Comparison of ENCODE assay signal across 8 cellular contexts in genomic region chr1:47725732-47726495, GRCh38.
DNase-seq lines count a peak whose midpoint lies in the region; ATAC-seq, FAIRE-seq and TF ChIP-seq lines count a peak whose summit lies in the region.

No MANE protein-coding gene starts in this region.

- peak; percentile 88 for ATAC-seq in HG03432 (IDR thresholded peaks at IDR 0.05; ENCODE audit: unreplicated experiment)

- H3K36me3 ChIP-seq in H1 (ENCODE audit: control insufficient read depth in 2 of 4, insufficient read depth in 4 of 4, low read length in 3 of 4), result no peaks in the 10 kb centered on the region

- H4K5ac ChIP-seq in H1 (ENCODE audit: insufficient read length, low read depth, low read length), result no peak overlapping the region

- no peak overlapping the region for H2BK15ac ChIP-seq in H1 (ENCODE audit: low read length)

- no peak overlapping the region for H2BK5ac ChIP-seq in H1 (ENCODE audit: low read depth, low read length)

- no peak for TF ChIP-seq EP300 in H1 (IDR thresholded peaks at IDR 0.05; ENCODE audit: borderline replicate concordance in 1 of 2, low read depth in 2 of 2, low read length in 2 of 2)

- no peaks in the 10 kb centered on the region for H4K20me1 ChIP-seq in H1 (replicated peaks in 1 of 2; ENCODE audit: control insufficient read depth in 1 of 2, insufficient read depth in 2 of 2, low read length in 2 of 2)

- H3K18ac ChIP-seq in H1 (ENCODE audit: extremely low read depth, low read length), result peak overlapping the region; percentile 19; the same call in 1 of the 2 replicates

- H3K9ac ChIP-seq in H1 (replicated peaks in 1 of 4; ENCODE audit: extremely low read depth in 1 of 4, low read depth in 3 of 4, low read length in 3 of 4), result no peak overlapping the region

- H3K4ac ChIP-seq in H1 (replicated peaks; ENCODE audit: insufficient read length, low read depth, low read length), result no peak overlapping the region

- H3K4me3 ChIP-seq in H1 (ENCODE audit: extremely low read depth in 1 of 4, insufficient read depth in 2 of 4, low read depth in 3 of 4, low read length in 4 of 4), result peak overlapping the region in 1 of 4 experiments; percentile 55; a peak in 3 of 8 replicates

- no peak overlapping the region for H2AFZ ChIP-seq in H1 (ENCODE audit: low read length)

- H3K36me3 Mint-ChIP-seq in activated CD4-positive, alpha-beta memory T cell treated with anti-CD3 and anti-CD28 coated beads for 36 hours, result no peaks in the 10 kb centered on the region
- H3K36me3 Mint-ChIP-seq in mesothelial cell of epicardium, result no peaks in the 10 kb centered on the region

- H3K23me2 ChIP-seq in H1 (ENCODE audit: low read depth, low read length), result no peaks in the 10 kb centered on the region

- H3K4me1 ChIP-seq in H1 (replicated peaks in 1 of 4; ENCODE audit: control insufficient read depth in 3 of 4, insufficient read depth in 4 of 4, low read length in 3 of 4), result peaks cover 0 to 14% (median 9%) of the 10 kb centered on the region in 4 experiments; a peak in 6 of 7 replicates

- H3K27ac Mint-ChIP-seq in activated CD4-positive, alpha-beta memory T cell treated with anti-CD3 and anti-CD28 coated beads for 36 hours, result no peak overlapping the region
- no peak overlapping the region for H3K27ac Mint-ChIP-seq in mesothelial cell of epicardium

- FAIRE-seq in H1 (lab: Jason Lieb, UNC), result peak; percentile 98

- CTCF ChIA-PET in activated CD4-positive, alpha-beta memory T cell treated with anti-CD3 and anti-CD28 coated beads for 36 hours (lab: Charles Lee), result interaction anchor here (0.5 to 4.6 kb wide), 42 partner anchors 9 to 1213 kb away, joined by 3 to 89 read pairs (median 4); partner anchors contain the start of genes CMPK1 and FOXD2
- CTCF ChIA-PET in H1 (lab: Charles Lee; ENCODE audit: partially characterized antibody), result interaction anchor here (0.6 to 11.5 kb wide), 82 partner anchors 9 to 533 kb away, joined by 3 to 129 read pairs (median 4); partner anchors contain the start of genes FOXD2 and TRABD2B

- H3K4me1 Mint-ChIP-seq in activated CD4-positive, alpha-beta memory T cell treated with anti-CD3 and anti-CD28 coated beads for 36 hours (ENCODE audit: low read depth), result peaks cover 14% of the 10 kb centered on the region
- peaks cover 11% of the 10 kb centered on the region for H3K4me1 Mint-ChIP-seq in mesothelial cell of epicardium

- no peaks in the 10 kb centered on the region for H3K79me2 ChIP-seq in H1 (ENCODE audit: control insufficient read depth in 1 of 2, insufficient read depth in 2 of 2, low read length in 2 of 2)

- peak; percentile 71 for DNase-seq in GM19240 (ENCODE audit: insufficient read length, low spot score)
- DNase-seq in NCI-H524 (lab: John Stamatoyannopoulos, UW), result peak; percentile 63 to 82
- DNase-seq in activated CD4-positive, alpha-beta memory T cell treated with anti-CD3 and anti-CD28 coated beads for 36 hours, result peak; percentile 79
- DNase-seq in H1 (ENCODE audit: low read depth in 1 of 2, low spot score in 2 of 2), result peak in 1 of 2 experiments; percentile 84
- peak in 1 of 2 experiments; percentile 79 for DNase-seq in mesothelial cell of epicardium (ENCODE audit: low spot score in 2 of 2, unreplicated experiment in 2 of 2)
- peak; percentile 42 to 58 for DNase-seq in stimulated activated CD8-positive, alpha-beta memory T cell treated with anti-CD3 and anti-CD28 coated beads, Interleukin-2, amount 100 ng/mL, for 48 hours (ENCODE audit: low read depth in 2 of 2)

- H4K8ac ChIP-seq in H1 (ENCODE audit: extremely low read depth, insufficient read depth, low read length), result no peak overlapping the region

- no peak overlapping the region for H3K23ac ChIP-seq in H1 (ENCODE audit: insufficient read length)

- no peaks in the 10 kb centered on the region for H3K79me1 ChIP-seq in H1 (ENCODE audit: low read depth, low read length)

- POLR2A ChIA-PET in activated CD4-positive, alpha-beta memory T cell treated with anti-CD3 and anti-CD28 coated beads for 36 hours (lab: Charles Lee), result interaction anchor here (1.6 kb wide), 1 partner anchor 290 kb away, joined by 5 read pairs; no protein-coding TSS in a partner anchor
- POLR2A ChIA-PET in H1 (lab: Charles Lee; ENCODE audit: partially characterized antibody), result interaction anchor here (1.1 kb wide), 2 partner anchors 276 to 291 kb away, joined by 3 to 4 read pairs; no protein-coding TSS in a partner anchor

- H3K4me3 Mint-ChIP-seq in activated CD4-positive, alpha-beta memory T cell treated with anti-CD3 and anti-CD28 coated beads for 36 hours, result peak overlapping the region; percentile 27
- H3K4me3 Mint-ChIP-seq in mesothelial cell of epicardium, result peak overlapping the region; percentile 42

- peak; percentile 88 for TF ChIP-seq RAD21 in H1 (IDR thresholded peaks at IDR 0.05 in 1 of 2, conservative IDR thresholded peaks at IDR 0.05 in 1 of 2; ENCODE audit: low read depth in 2 of 2, low read length in 2 of 2)

- H2BK120ac ChIP-seq in H1 (replicated peaks; ENCODE audit: low read depth, low read length), result no peak overlapping the region

- 35% methylated on average over 25 of the region's 25 CpGs; no CpG with 5 or more reads in 1 of the 2 experiments for WGBS in H1 (ENCODE audit: extremely low coverage in 1 of 2, insufficient coverage in 1 of 2, insufficient read length in 1 of 2, insufficient replicate concordance in 2 of 2, low coverage in 1 of 2, low lambda C conversion rate in 2 of 2, missing lambda C conversion rate in 1 of 2), 2 experiments

- H3K27me3 ChIP-seq in H1 (replicated peaks in 1 of 4; ENCODE audit: control insufficient read depth in 3 of 4, extremely low read depth in 1 of 4, insufficient read depth in 3 of 4, low read length in 3 of 4), result peaks cover 14 to 37% (median 31%) of the 10 kb centered on the region in 4 experiments

- TF ChIP-seq CTCF in C4-2B (conservative IDR thresholded peaks at IDR 0.05), result peak; percentile 95
- peak; percentile 89 to 98 (median 97) for TF ChIP-seq CTCF in H1 (IDR thresholded peaks at IDR 0.05; ENCODE audit: control extremely low read depth in 1 of 3, insufficient read depth in 1 of 3, low read depth in 1 of 3, low read length in 3 of 3)
- peak; percentile 78 for TF ChIP-seq CTCF in mesothelial cell of epicardium (IDR thresholded peaks at IDR 0.05; ENCODE audit: unreplicated experiment)

- no peak overlapping the region for H2AK5ac ChIP-seq in H1 (ENCODE audit: low read depth, low read length)

- H3K9me3 ChIP-seq in H1 (ENCODE audit: insufficient read depth in 2 of 2, low read depth in 1 of 2, low read length in 1 of 2), result no peaks in the 10 kb centered on the region

- no peak overlapping the region for H2BK20ac ChIP-seq in H1 (ENCODE audit: low read length)

- no peak overlapping the region for H2BK12ac ChIP-seq in H1 (ENCODE audit: low read depth, low read length)

- peaks cover 39% of the 10 kb centered on the region for H3K27me3 Mint-ChIP-seq in activated CD4-positive, alpha-beta memory T cell treated with anti-CD3 and anti-CD28 coated beads for 36 hours
- H3K27me3 Mint-ChIP-seq in mesothelial cell of epicardium (ENCODE audit: low read depth), result peaks cover 85% of the 10 kb centered on the region

- H3K4me2 ChIP-seq in H1 (ENCODE audit: insufficient read depth in 1 of 2, low read depth in 2 of 2, low read length in 2 of 2), result peak overlapping the region; percentile 71 to 72; a peak in 3 of 4 replicates

- no peak overlapping the region for H3K14ac ChIP-seq in H1 (ENCODE audit: insufficient read length)

- no peak overlapping the region for H4K91ac ChIP-seq in H1 (replicated peaks; ENCODE audit: insufficient read length, low read length)

- H3K9me3 Mint-ChIP-seq in activated CD4-positive, alpha-beta memory T cell treated with anti-CD3 and anti-CD28 coated beads for 36 hours, result no peaks in the 10 kb centered on the region
- no peaks in the 10 kb centered on the region for H3K9me3 Mint-ChIP-seq in mesothelial cell of epicardium

- TF ChIP-seq POLR2A in H1 (IDR thresholded peaks at IDR 0.05; ENCODE audit: control extremely low read depth in 1 of 2, low read depth in 2 of 2, low read length in 2 of 2), result no peak

- intact Hi-C loops in activated CD4-positive, alpha-beta memory T cell treated with anti-CD3 and anti-CD28 coated beads for 36 hours (cut with micrococcal nuclease), result loop anchor here (1.0 to 10.0 kb wide), 6 partner anchors 16 to 549 kb away; no protein-coding TSS in a partner anchor

- no peak overlapping the region for H3K27ac ChIP-seq in C4-2B
- H3K27ac ChIP-seq in H1 (ENCODE audit: low read depth, low read length), result no peak overlapping the region

- H3K56ac ChIP-seq in H1 (replicated peaks; ENCODE audit: insufficient read length, low read depth, low read length), result no peak overlapping the region

TF ChIP-seq in H1, 55 proteins besides CTCF, POLR2A, EP300 and RAD21:
- TF ChIP-seq CTBP2 (IDR thresholded peaks at IDR 0.05; ENCODE audit: borderline replicate concordance, insufficient read depth, insufficient read length, low read length), result no peak
- no peak for TF ChIP-seq BRCA1 (IDR thresholded peaks at IDR 0.05; ENCODE audit: low read depth, low read length)
- no peak for TF ChIP-seq PHF8 (conservative IDR thresholded peaks at IDR 0.05; ENCODE audit: low read depth, low read length)
- TF ChIP-seq CREB1 (IDR thresholded peaks at IDR 0.05), result peak; percentile 24; the same call in 1 of the 2 replicates
- 0 out of 2 replicates have a peak, but pooled peaks have one; percentile 8 for TF ChIP-seq SP4 (IDR thresholded peaks at IDR 0.05; ENCODE audit: low read length)
